9 cellular contexts compared by ENCODE assay signal in genomic region chr6:31922942-31923341, GRCh38. TPM values are rescaled to one million over a fixed set of nuclear protein-coding genes. Genes with fewer than 3 reads are reported as not detected.
DNase-seq lines count a peak whose midpoint lies in the region; ATAC-seq and TF ChIP-seq lines count a peak whose summit lies in the region.
"Had no signal": no experiment of that assay in that cellular context is flagged by ENCODE, and none has a peak within 500 bp of the region (broad histone marks: within the 10 kb centered on the region; RNA-seq: fewer than 3 reads in every experiment).

No MANE protein-coding gene starts in this region.

- peak; percentile 76 for TF ChIP-seq CTCF in OCI-LY7 (conservative IDR thresholded peaks at IDR 0.05; ENCODE audit: low read length)
- TF ChIP-seq CTCF in fibroblast of the aortic adventitia (IDR thresholded peaks at IDR 0.05; ENCODE audit: insufficient read depth, low read length) = peak; percentile 19

- H3K9me2 ChIP-seq in OCI-LY7 (ENCODE audit: insufficient read depth, low read length) = no peaks in the 10 kb centered on the region

- no peak overlapping the region for H2AFZ ChIP-seq in OCI-LY7 (ENCODE audit: low read length)

- no peak overlapping the region for H3K4me3 ChIP-seq in OCI-LY7 (ENCODE audit: low read depth, low read length, poor library complexity, severe bottlenecking)
- no peak overlapping the region for H3K4me3 ChIP-seq in fibroblast of the aortic adventitia (ENCODE audit: low read depth, low read length)

- intact Hi-C loops in OCI-LY7 (cut with micrococcal nuclease; ENCODE audit: unreplicated experiment) = no loop called here

- no peaks in the 10 kb centered on the region for H3K79me2 ChIP-seq in OCI-LY7 (ENCODE audit: insufficient read depth, low read depth, low read length)

- H4K20me1 ChIP-seq in OCI-LY7 (ENCODE audit: insufficient read depth, low read length) = no peaks in the 10 kb centered on the region

- no peaks in the 10 kb centered on the region for H3K9me3 ChIP-seq in OCI-LY7 (ENCODE audit: low read length)

- no peaks in the 10 kb centered on the region for H3K4me1 ChIP-seq in OCI-LY7 (ENCODE audit: insufficient read depth, low read length, poor library complexity, severe bottlenecking)

- CTCF ChIA-PET in OCI-LY7 (lab: Charles Lee; ENCODE audit: unreplicated experiment) = interaction anchor here (0.7 to 1.1 kb wide), 2 partner anchors 20 to 49 kb away, joined by 3 read pairs; partner anchors contain the start of gene DXO

- no peak overlapping the region for H3K27ac ChIP-seq in OCI-LY7 (ENCODE audit: low read depth, low read length, poor library complexity, severe bottlenecking)
- no peak overlapping the region for H3K27ac ChIP-seq in substantia nigra (ENCODE audit: low read depth, low read length, poor library complexity, severe bottlenecking)

- no peak overlapping the region for H3K4me2 ChIP-seq in OCI-LY7 (ENCODE audit: low read length)

- DNase-seq in stimulated activated CD4-positive, alpha-beta T cell treated with anti-CD3 and anti-CD28 coated beads, Interleukin-15, amount 100 ng/mL, for 24 hours = peak; percentile 35
- no peak for DNase-seq in stimulated activated CD4-positive, alpha-beta T cell treated with anti-CD3 and anti-CD28 coated beads, Interleukin-1b, Interleukin-23, amount 100 ng/mL, for 48 hours
- DNase-seq in OCI-LY7 (ENCODE audit: low spot score) (peak; percentile 59), fibroblast of the aortic adventitia (ENCODE audit: low read depth) (peak; percentile 29), substantia nigra (lab: John Stamatoyannopoulos, UW) (no peak)

- POLR2A ChIA-PET in OCI-LY7 (lab: Charles Lee) = interaction anchor here (0.9 kb wide), 1 partner anchor 185 kb away, joined by 5 read pairs; no protein-coding TSS in a partner anchor

- no peak for ATAC-seq in GM21526 (IDR thresholded peaks at IDR 0.05; ENCODE audit: low FRiP score, unreplicated experiment)
- no peak for ATAC-seq in GM19397 (IDR thresholded peaks at IDR 0.05; ENCODE audit: unreplicated experiment)
- ATAC-seq in HG03039 (IDR thresholded peaks at IDR 0.05; ENCODE audit: unreplicated experiment) = no peak

- no peaks in the 10 kb centered on the region for H3K36me3 ChIP-seq in OCI-LY7 (ENCODE audit: insufficient read depth, low read length)

- no TSS peak for BruUV-seq in OCI-LY7 (replicated peaks; lab: Mats Ljungman, UMichigan)

RNA-seq across cellular contexts. Expression of gene C2, which starts 4.6 kb away (rescaled TPM):
- 3.1 and 3.4 TPM in 2 replicates for total RNA-seq in OCI-LY7 (2014; rRNA removed; shearing (Covaris generic))
- 4.4 and 8.7 TPM in 2 replicates for total RNA-seq in OCI-LY7 (2022)
- total RNA-seq in fibroblast of the aortic adventitia (ENCODE audit: low replicate concordance) = 4.4 and 48.2 TPM in 2 replicates

RNA-seq across cellular contexts. Expression of gene ZBTB12, which starts 21.1 kb away (rescaled TPM):
- total RNA-seq in OCI-LY7 (2014; rRNA removed; shearing (Covaris generic)) = 12.8 and 17.6 TPM in 2 replicates
- total RNA-seq in OCI-LY7 (2022) (20.2 and 21.0 TPM in 2 replicates), fibroblast of the aortic adventitia (ENCODE audit: low replicate concordance) (3.3 and 3.8 TPM in 2 replicates)

RNA-seq across cellular contexts. Expression of gene CFB, which starts 23.0 kb away (rescaled TPM):
- total RNA-seq in OCI-LY7 (2014; rRNA removed; shearing (Covaris generic)) = 1.1 TPM in 1 of 2 replicates, not detected in the other
- 1.2 and 2.4 TPM in 2 replicates for total RNA-seq in OCI-LY7 (2022)
- 32.9 and 39.1 TPM in 2 replicates for total RNA-seq in fibroblast of the aortic adventitia (ENCODE audit: low replicate concordance)
- total RNA-seq: HT1080 had no signal

RNA-seq across cellular contexts. Expression of gene EHMT2, which starts 25.4 kb away (rescaled TPM):
- 49.5 and 55.1 TPM in 2 replicates for total RNA-seq in OCI-LY7 (2014; rRNA removed; shearing (Covaris generic))
- total RNA-seq in OCI-LY7 (2022) = 70.4 and 76.8 TPM in 2 replicates
- total RNA-seq in fibroblast of the aortic adventitia (ENCODE audit: low replicate concordance) = 37.9 and 62.0 TPM in 2 replicates

RNA-seq across cellular contexts. Expression of gene NELFE, which starts 35.8 kb away (rescaled TPM):
- 94.8 and 134 TPM in 2 replicates for total RNA-seq in OCI-LY7 (2014; rRNA removed; shearing (Covaris generic))
- 76.1 and 77.8 TPM in 2 replicates for total RNA-seq in OCI-LY7 (2022)
- total RNA-seq in fibroblast of the aortic adventitia (ENCODE audit: low replicate concordance) = 36.6 and 109 TPM in 2 replicates

Comparison
In these comparisons a context has a peak if more than half of its experiments do, and no peak if none do; other contexts are left out.
1. DNase-seq: peak in stimulated activated CD4-positive, alpha-beta T cell treated with anti-CD3 and anti-CD28 coated beads, Interleukin-15, amount 100 ng/mL, for 24 hours (single experiment), OCI-LY7 (single experiment) and fibroblast of the aortic adventitia (single experiment); none in stimulated activated CD4-positive, alpha-beta T cell treated with anti-CD3 and anti-CD28 coated beads, Interleukin-1b, Interleukin-23, amount 100 ng/mL, for 48 hours (single experiment) and substantia nigra (0 of 49).
2. RNA of gene CFB, which starts 23.0 kb away (total RNA-seq): 32.9 to 39.1 TPM in fibroblast of the aortic adventitia; 1.1 to 2.4 TPM in OCI-LY7; every median in the first group is over 10 times any median in the second.